ENCODE assay signal across 8 cellular contexts in the genomic region with DNA sequence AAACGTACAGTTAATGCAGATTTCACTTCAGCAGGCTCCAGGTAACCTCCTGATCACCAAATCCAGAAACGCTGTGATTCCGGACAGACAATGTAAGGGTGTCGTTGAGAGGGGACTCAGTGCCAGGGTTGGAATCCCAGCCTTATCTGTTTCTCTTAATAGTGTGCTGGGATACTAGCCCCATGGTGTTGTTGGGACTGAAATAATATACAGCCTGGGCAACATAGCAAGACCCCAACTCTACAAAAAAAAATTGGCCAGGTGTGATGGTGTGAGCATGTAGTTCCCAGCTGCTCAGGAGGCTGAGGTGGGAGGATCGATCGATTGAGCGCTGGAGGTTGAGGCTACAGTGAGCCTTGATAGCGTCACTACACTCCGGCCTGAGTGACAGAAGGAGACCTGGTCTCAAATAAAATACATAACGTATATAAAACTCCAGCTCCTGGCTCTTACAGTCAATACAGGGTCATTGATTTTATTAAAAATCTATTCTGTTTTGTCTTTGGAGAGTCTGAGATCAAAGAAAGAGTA. TPM values are rescaled to one million over a fixed set of nuclear protein-coding genes. Genes with fewer than 3 reads are reported as not detected.
DNase-seq lines count a peak whose midpoint lies in the region; ATAC-seq and TF ChIP-seq lines count a peak whose summit lies in the region.

No MANE protein-coding gene starts in this region.

- TF ChIP-seq POLR2A in NB4 (IDR thresholded peaks at IDR 0.05; ENCODE audit: extremely low read depth, insufficient read length), result no peak

- peak overlapping the region; percentile 87 to 93 for H3K4me3 Mint-ChIP-seq in effector memory CD8-positive, alpha-beta T cell

- no peak for ATAC-seq in effector memory CD8-positive, alpha-beta T cell (replicated peaks)
- no peak for ATAC-seq in HG03432 (IDR thresholded peaks at IDR 0.05; ENCODE audit: unreplicated experiment)

- DNase-seq in NB4 (ENCODE audit: low read depth), result no peak
- no peak for DNase-seq in effector memory CD8-positive, alpha-beta T cell
- DNase-seq in stimulated activated CD4-positive, alpha-beta T cell treated with anti-CD3 and anti-CD28 coated beads, Interleukin-1b, Interleukin-23, amount 100 ng/mL, for 48 hours, result no peak
- no peak for DNase-seq in SW480 (ENCODE audit: low spot score)
- no peak for DNase-seq in NCI-H510A (lab: John Stamatoyannopoulos, UW)

- H3K79me2 ChIP-seq in neural cell (replicated peaks; ENCODE audit: insufficient read depth, low read length), result peaks cover 12% of the 10 kb centered on the region

- H3K9ac ChIP-seq in BLaER1, result peak overlapping the region; percentile 91
- peak overlapping the region; percentile 86 for H3K9ac ChIP-seq in neural cell (ENCODE audit: low read length)

- H3K27me3 Mint-ChIP-seq in effector memory CD8-positive, alpha-beta T cell, result no peaks in the 10 kb centered on the region

- peak overlapping the region; percentile 80 for H3K4me2 ChIP-seq in BLaER1
- peak overlapping the region; percentile 90 for H3K4me2 ChIP-seq in neural cell (ENCODE audit: low read length)

- H2AFZ ChIP-seq in neural cell (ENCODE audit: low read depth, low read length), result peak overlapping the region; percentile 78

- H3K36me3 ChIP-seq in BLaER1 (peaks cover 47% of the 10 kb centered on the region), neural cell (ENCODE audit: insufficient read depth, low read length) (peaks cover 5% of the 10 kb centered on the region)

- peaks cover 38% of the 10 kb centered on the region for H3K36me3 Mint-ChIP-seq in effector memory CD8-positive, alpha-beta T cell (ENCODE audit: insufficient read depth)

- peak overlapping the region; percentile 81 to 84 for H3K27ac Mint-ChIP-seq in effector memory CD8-positive, alpha-beta T cell

- H3K9me2 ChIP-seq in neural cell (ENCODE audit: insufficient read depth, low read length), result no peaks in the 10 kb centered on the region

- H3K9me3 ChIP-seq in BLaER1, result no peaks in the 10 kb centered on the region
- H3K9me3 ChIP-seq in neural cell (ENCODE audit: low read length), result no peaks in the 10 kb centered on the region

- no peak for TF ChIP-seq EP300 in neural cell (conservative IDR thresholded peaks at IDR 0.05; ENCODE audit: poor library complexity, severe bottlenecking)

- H3F3A ChIP-seq in neural cell (ENCODE audit: insufficient read depth, low read length, poor library complexity, severe bottlenecking), result no peaks in the 10 kb centered on the region

- H3K4me1 Mint-ChIP-seq in effector memory CD8-positive, alpha-beta T cell (ENCODE audit: low read depth in 2 of 2), result peaks cover 9 to 13% of the 10 kb centered on the region in 2 donors

- TF ChIP-seq CTCF in NB4 (IDR thresholded peaks at IDR 0.05; ENCODE audit: low read depth, low read length) (no peak), neural cell (IDR thresholded peaks at IDR 0.05; ENCODE audit: poor library complexity, severe bottlenecking) (no peak)

- H3K27me3 ChIP-seq in BLaER1 (no peaks in the 10 kb centered on the region), neural cell (ENCODE audit: insufficient read depth, low read depth, low read length) (no peaks in the 10 kb centered on the region)

- peaks cover 36% of the 10 kb centered on the region for H4K20me1 ChIP-seq in BLaER1
- H4K20me1 ChIP-seq in neural cell (ENCODE audit: insufficient read depth), result no peaks in the 10 kb centered on the region

- H3K27ac ChIP-seq in BLaER1, result peak overlapping the region; percentile 90
- H3K27ac ChIP-seq in neural cell (ENCODE audit: low read length), result peak overlapping the region; percentile 57

- no peak for TF ChIP-seq RAD21 in neural cell (conservative IDR thresholded peaks at IDR 0.05)

- H3K4me1 ChIP-seq in BLaER1, result peaks cover 48% of the 10 kb centered on the region

- H3K9me3 Mint-ChIP-seq in effector memory CD8-positive, alpha-beta T cell, result no peaks in the 10 kb centered on the region

- H3K4me3 ChIP-seq in BLaER1 (peak overlapping the region; percentile 85), NB4 (ENCODE audit: low read depth, low read length) (peak overlapping the region; percentile 77), neural cell (ENCODE audit: low read length) (peak overlapping the region; percentile 97)

TF ChIP-seq in neural cell, 6 proteins besides CTCF, POLR2A, EP300 and RAD21:
- TF ChIP-seq, protein P1, sequence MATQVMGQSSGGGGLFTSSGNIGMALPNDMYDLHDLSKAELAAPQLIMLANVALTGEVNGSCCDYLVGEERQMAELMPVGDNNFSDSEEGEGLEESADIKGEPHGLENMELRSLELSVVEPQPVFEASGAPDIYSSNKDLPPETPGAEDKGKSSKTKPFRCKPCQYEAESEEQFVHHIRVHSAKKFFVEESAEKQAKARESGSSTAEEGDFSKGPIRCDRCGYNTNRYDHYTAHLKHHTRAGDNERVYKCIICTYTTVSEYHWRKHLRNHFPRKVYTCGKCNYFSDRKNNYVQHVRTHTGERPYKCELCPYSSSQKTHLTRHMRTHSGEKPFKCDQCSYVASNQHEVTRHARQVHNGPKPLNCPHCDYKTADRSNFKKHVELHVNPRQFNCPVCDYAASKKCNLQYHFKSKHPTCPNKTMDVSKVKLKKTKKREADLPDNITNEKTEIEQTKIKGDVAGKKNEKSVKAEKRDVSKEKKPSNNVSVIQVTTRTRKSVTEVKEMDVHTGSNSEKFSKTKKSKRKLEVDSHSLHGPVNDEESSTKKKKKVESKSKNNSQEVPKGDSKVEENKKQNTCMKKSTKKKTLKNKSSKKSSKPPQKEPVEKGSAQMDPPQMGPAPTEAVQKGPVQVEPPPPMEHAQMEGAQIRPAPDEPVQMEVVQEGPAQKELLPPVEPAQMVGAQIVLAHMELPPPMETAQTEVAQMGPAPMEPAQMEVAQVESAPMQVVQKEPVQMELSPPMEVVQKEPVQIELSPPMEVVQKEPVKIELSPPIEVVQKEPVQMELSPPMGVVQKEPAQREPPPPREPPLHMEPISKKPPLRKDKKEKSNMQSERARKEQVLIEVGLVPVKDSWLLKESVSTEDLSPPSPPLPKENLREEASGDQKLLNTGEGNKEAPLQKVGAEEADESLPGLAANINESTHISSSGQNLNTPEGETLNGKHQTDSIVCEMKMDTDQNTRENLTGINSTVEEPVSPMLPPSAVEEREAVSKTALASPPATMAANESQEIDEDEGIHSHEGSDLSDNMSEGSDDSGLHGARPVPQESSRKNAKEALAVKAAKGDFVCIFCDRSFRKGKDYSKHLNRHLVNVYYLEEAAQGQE (IDR thresholded peaks at IDR 0.05; ENCODE audit: borderline replicate concordance), result no peak
- TF ChIP-seq POLR2AphosphoS5 (IDR thresholded peaks at IDR 0.05) (no peak), SMC3 (conservative IDR thresholded peaks at IDR 0.05; ENCODE audit: poor library complexity) (no peak)
TF ChIP-seq in neural cell: peak in this region for 0.

RNA-seq across cellular contexts. Expression of a gene that starts 1.3 kb away (rescaled TPM):
- 702 and 777 TPM in 2 replicates for polyA plus RNA-seq in neural cell
- 224 and 237 TPM in 2 replicates for polyA minus RNA-seq in neural cell

RNA-seq across cellular contexts. Expression of a gene that starts 33.4 kb away (rescaled TPM):
- polyA plus RNA-seq in neural cell, result 2.0 and 4.4 TPM in 2 replicates
- 6.6 and 7.5 TPM in 2 replicates for polyA minus RNA-seq in neural cell
